9 cellular contexts compared by ENCODE assay signal in the genomic region with DNA sequence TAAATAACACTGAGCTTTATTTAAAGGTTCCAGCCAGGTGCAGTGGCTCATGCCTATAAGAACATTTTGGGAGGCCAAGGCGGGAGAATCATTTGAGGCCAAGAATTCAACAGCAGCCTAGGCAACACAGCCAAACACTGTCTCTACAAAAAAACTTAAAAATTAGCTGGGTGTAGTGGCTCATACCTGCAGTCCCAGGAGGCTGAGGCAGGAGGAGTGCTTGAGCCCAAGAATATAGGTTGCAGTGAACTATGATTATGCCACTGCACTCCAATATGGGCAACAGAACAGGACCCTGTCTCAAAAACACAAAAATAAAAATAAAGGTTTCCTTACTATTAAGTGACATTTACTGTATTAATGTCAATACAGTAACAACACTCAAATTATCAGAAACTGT. TPM values are rescaled to one million over a fixed set of nuclear protein-coding genes. Genes with fewer than 3 reads are reported as not detected.
DNase-seq lines count a peak whose midpoint lies in the region; ATAC-seq and TF ChIP-seq lines count a peak whose summit lies in the region.
"Had no signal": no experiment of that assay in that cellular context is flagged by ENCODE, and none has a peak within 500 bp of the region (broad histone marks: within the 10 kb centered on the region; RNA-seq: fewer than 3 reads in every experiment).

No MANE protein-coding gene starts in this region.

- H3K9ac ChIP-seq in SU-DHL-6 (ENCODE audit: low read length): 0 out of 2 replicates have a peak overlapping the region, but pooled peaks have one; percentile 96

- peak overlapping the region; percentile 77 for H3K4me2 ChIP-seq in SU-DHL-6 (ENCODE audit: low read depth, low read length, poor library complexity, severe bottlenecking)

- in situ Hi-C loops in ACHN (cut with HindIII; ENCODE audit: low pct_ligation_motif_present, low pct_unique_long_range_greater_than_20kb, low sequenced_read_pairs): no loop called here

- H3F3A ChIP-seq in SU-DHL-6 (ENCODE audit: insufficient read depth): peaks cover 15% of the 10 kb centered on the region

- TF ChIP-seq CTCF in GM12873 (IDR thresholded peaks at IDR 0.05; ENCODE audit: insufficient read depth, low read depth, low read length, missing control alignments): peak; percentile 60
- no peak for TF ChIP-seq CTCF in SU-DHL-6 (IDR thresholded peaks at IDR 0.05; ENCODE audit: insufficient read depth, low read length, poor library complexity, severe bottlenecking)

- no peak overlapping the region for H2AFZ ChIP-seq in SU-DHL-6 (ENCODE audit: low read depth, low read length, severe bottlenecking)

- H3K36me3 ChIP-seq in SU-DHL-6 (ENCODE audit: low read length): no peaks in the 10 kb centered on the region

- no peak overlapping the region for H3K4me3 ChIP-seq in SU-DHL-6 (ENCODE audit: insufficient read depth, low read length, poor library complexity, severe bottlenecking)

- H3K9me3 ChIP-seq in SU-DHL-6 (ENCODE audit: insufficient read depth, low read length): no peaks in the 10 kb centered on the region

- DNase-seq in ACHN: peak; percentile 48
- peak; percentile 24 for DNase-seq in central memory CD4-positive, alpha-beta T cell
- DNase-seq in mesenteric fat pad (ENCODE audit: low spot score): no peak
- DNase-seq in HPDE6-E6E7 (ENCODE audit: extremely low spot score): no peak
- DNase-seq in activated CD4-positive, CD25-positive, alpha-beta regulatory T cell (lab: John Stamatoyannopoulos, UW): no peak
- DNase-seq: left colon had no signal

- H3K9me2 ChIP-seq in SU-DHL-6 (replicated peaks; ENCODE audit: insufficient read depth, low read length): no peaks in the 10 kb centered on the region

- peaks cover 35% of the 10 kb centered on the region for H3K79me2 ChIP-seq in SU-DHL-6 (ENCODE audit: insufficient read depth, low read length)

- no peak overlapping the region for H3K27ac ChIP-seq in SU-DHL-6 (ENCODE audit: low read depth, low read length)

- H4K20me1 ChIP-seq in SU-DHL-6 (ENCODE audit: low read depth, low read length): no peaks in the 10 kb centered on the region

- no peak for ATAC-seq in GM19395 (IDR thresholded peaks at IDR 0.05; ENCODE audit: unreplicated experiment)
- ATAC-seq: left colon had no signal

- H3K27me3 ChIP-seq in SU-DHL-6 (ENCODE audit: low read length): no peaks in the 10 kb centered on the region

RNA-seq across cellular contexts. Expression of gene TAF12, which starts 2.1 kb away (rescaled TPM):
- total RNA-seq in mesenteric fat pad: 21.9 TPM

RNA-seq across cellular contexts. Expression of gene RNU11, which starts 7.6 kb away (rescaled TPM):
- total RNA-seq in mesenteric fat pad: not detected
- total RNA-seq: left colon had no signal

RNA-seq across cellular contexts. Expression of gene GMEB1, which starts 27.8 kb away (rescaled TPM):
- 11.4 TPM for total RNA-seq in mesenteric fat pad

RNA-seq across cellular contexts. Expression of gene RAB42, which starts 48.7 kb away (rescaled TPM):
- 10.2 TPM for total RNA-seq in mesenteric fat pad

Comparison
In these comparisons a context has a peak if more than half of its experiments do, and no peak if none do; other contexts are left out.
1. DNase-seq: peak in ACHN (single experiment) and central memory CD4-positive, alpha-beta T cell (single experiment); none in mesenteric fat pad (single experiment), HPDE6-E6E7 (single experiment) and activated CD4-positive, CD25-positive, alpha-beta regulatory T cell (0 of 4).